In the genomic region with DNA sequence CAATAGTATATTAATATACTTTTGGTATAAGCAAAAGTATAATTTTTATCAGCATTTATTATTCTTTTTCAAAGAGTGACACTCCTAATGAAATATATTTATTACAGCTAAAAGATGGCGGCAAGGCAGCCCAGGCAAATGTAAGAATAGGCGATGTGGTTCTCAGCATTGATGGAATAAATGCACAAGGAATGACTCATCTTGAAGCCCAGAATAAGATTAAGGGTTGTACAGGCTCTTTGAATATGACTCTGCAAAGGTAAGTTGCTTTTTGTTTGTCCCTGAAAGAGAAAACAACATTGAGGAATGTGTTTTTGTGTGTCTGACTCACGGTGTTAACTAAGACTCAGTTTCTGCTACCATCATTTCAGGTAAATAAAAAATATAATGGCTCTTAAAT, we compare ENCODE assay signal across 15 cellular contexts.
DNase-seq lines count a peak whose midpoint lies in the region; ATAC-seq and TF ChIP-seq lines count a peak whose summit lies in the region.
"Had no signal": no experiment of that assay in that cellular context is flagged by ENCODE, and none has a peak within 500 bp of the region (broad histone marks: within the 10 kb centered on the region; RNA-seq: fewer than 3 reads in every experiment).

No MANE protein-coding gene starts in this region.

- H3K79me2 ChIP-seq in GM23248 (ENCODE audit: insufficient read depth) = peaks cover 93% of the 10 kb centered on the region
- H3K79me2 ChIP-seq in PC-3 (ENCODE audit: low read length) = peaks cover 15% of the 10 kb centered on the region; the same call in 1 of the 2 replicates

- peaks cover 9% of the 10 kb centered on the region for H3K36me3 ChIP-seq in GM23248 (ENCODE audit: low read depth)
- no peaks in the 10 kb centered on the region for H3K36me3 ChIP-seq in PC-3 (ENCODE audit: low read depth, low read length)
- peaks cover 2 to 15% of the 10 kb centered on the region in 2 donors for H3K36me3 ChIP-seq in psoas muscle (ENCODE audit: insufficient read depth in 1 of 2, low read depth in 1 of 2)
- H3K36me3 ChIP-seq in colonic mucosa = no peaks in the 10 kb centered on the region
- H3K36me3 ChIP-seq in MG63 = no peaks in the 10 kb centered on the region; the same call in 1 of the 2 replicates
- H3K36me3 ChIP-seq: adrenal gland, upper lobe of left lung had no signal

- H3K4me1 ChIP-seq in GM23248 (ENCODE audit: insufficient read depth) (peaks cover 32% of the 10 kb centered on the region), PC-3 (ENCODE audit: insufficient read depth, low read length) (peaks cover 6% of the 10 kb centered on the region), psoas muscle (peaks cover 87% of the 10 kb centered on the region), colonic mucosa (peaks cover 4% of the 10 kb centered on the region)

- no TSS peak for BruUV-seq in PC-3 (replicated peaks; lab: Mats Ljungman, UMichigan)

- H3K27me3 Mint-ChIP-seq in progenitor cell of endocrine pancreas = no peaks in the 10 kb centered on the region

- H3K4me3 ChIP-seq in GM23248 (no peak overlapping the region), PC-3 (ENCODE audit: low read length) (no peak overlapping the region), epithelial cell of esophagus (ENCODE audit: low read length) (no peak overlapping the region), psoas muscle (no peak overlapping the region), colonic mucosa (no peak overlapping the region), MG63 (no peak overlapping the region)
- H3K4me3 ChIP-seq: adrenal gland, dorsolateral prefrontal cortex, upper lobe of left lung had no signal

- H3K9me3 ChIP-seq in GM23248 (ENCODE audit: low read depth) = no peaks in the 10 kb centered on the region
- no peaks in the 10 kb centered on the region for H3K9me3 ChIP-seq in PC-3 (ENCODE audit: low read length)
- H3K9me3 ChIP-seq in psoas muscle = no peaks in the 10 kb centered on the region
- H3K9me3 ChIP-seq in colonic mucosa = no peaks in the 10 kb centered on the region
- no peaks in the 10 kb centered on the region for H3K9me3 ChIP-seq in MG63
- H3K9me3 ChIP-seq: adrenal gland, upper lobe of left lung had no signal

- no peak overlapping the region for H3K27ac Mint-ChIP-seq in progenitor cell of endocrine pancreas
- H3K27ac Mint-ChIP-seq: immature natural killer cell had no signal

- H3K36me3 Mint-ChIP-seq in progenitor cell of endocrine pancreas (ENCODE audit: insufficient read depth) = peaks cover 3% of the 10 kb centered on the region

- H2AFZ ChIP-seq in GM23248 = no peak overlapping the region
- no peak overlapping the region for H2AFZ ChIP-seq in PC-3 (ENCODE audit: low read length)

- peak; percentile 52 for DNase-seq in GM23248
- peak; percentile 31 for DNase-seq in PC-3
- DNase-seq in epithelial cell of esophagus (ENCODE audit: low read depth) = peak; percentile 80
- no peak for DNase-seq in psoas muscle
- no peak for DNase-seq in colonic mucosa
- no peak for DNase-seq in progenitor cell of endocrine pancreas (ENCODE audit: low spot score, unreplicated experiment)
- no peak for DNase-seq in MG63
- DNase-seq: activated CD4-positive, alpha-beta T cell treated with anti-CD3 and anti-CD28 coated beads, Interleukin-2, amount 50 U/mL, for 48 hours; adrenal gland; dorsolateral prefrontal cortex; immature natural killer cell; NCI-H1105 treated with DMSO at 0.1 percent for 48 hours; upper lobe of left lung had no signal

- no peaks in the 10 kb centered on the region for H3K9me2 ChIP-seq in GM23248 (ENCODE audit: insufficient read depth)
- no peaks in the 10 kb centered on the region for H3K9me2 ChIP-seq in PC-3 (replicated peaks; ENCODE audit: low read length)

- no peak for ATAC-seq in PC-3
- peak in 2 of 4 donors; percentile 29 to 37 for ATAC-seq in psoas muscle
- ATAC-seq in GM18861 (IDR thresholded peaks at IDR 0.05; ENCODE audit: unreplicated experiment) = no peak
- ATAC-seq: HepG2 had no signal

- H3F3A ChIP-seq in GM23248 (ENCODE audit: insufficient read depth) (peaks cover 48% of the 10 kb centered on the region), PC-3 (ENCODE audit: low read length, unreplicated experiment) (no peaks in the 10 kb centered on the region)

- H3K4me3 Mint-ChIP-seq in progenitor cell of endocrine pancreas (ENCODE audit: low read depth) = no peak overlapping the region
- H3K4me3 Mint-ChIP-seq: immature natural killer cell had no signal

- intact Hi-C loops in PC-3 (cut with micrococcal nuclease) = no loop called here
- intact Hi-C loops in psoas muscle (cut with DNase I) = no loop called here
- intact Hi-C loops in colonic mucosa (cut with DNase I) = loop anchor here (10.0 kb wide), 1 partner anchor 69 kb away; a partner anchor contains a TSS

- POLR2A ChIA-PET in PC-3 (lab: Charles Lee; ENCODE audit: unreplicated experiment) = no interaction called here

- 96 to 98% methylated on average over 3 of the region's 3 CpGs for WGBS in GM23248 (ENCODE audit: low coverage in 1 of 2, low lambda C conversion rate in 2 of 2, missing lambda C conversion rate in 2 of 2), 2 experiments
- 87 to 98% (median 89%) methylated on average over 3 of the region's 3 CpGs for WGBS in psoas muscle, 3 donors

- H4K20me1 ChIP-seq in GM23248 (ENCODE audit: insufficient read depth) (no peaks in the 10 kb centered on the region), PC-3 (ENCODE audit: low read length) (no peaks in the 10 kb centered on the region)

- H3K27me3 ChIP-seq in GM23248 (replicated peaks; ENCODE audit: insufficient read depth) (no peaks in the 10 kb centered on the region), PC-3 (ENCODE audit: low read length) (no peaks in the 10 kb centered on the region), psoas muscle (ENCODE audit: insufficient read depth in 3 of 3, low read length in 2 of 3) (no peaks in the 10 kb centered on the region), colonic mucosa (no peaks in the 10 kb centered on the region), MG63 (no peaks in the 10 kb centered on the region)
- H3K27me3 ChIP-seq: adrenal gland, dorsolateral prefrontal cortex, upper lobe of left lung had no signal

- CTCF ChIA-PET in PC-3 (lab: Charles Lee) = no interaction called here

- no peak for TF ChIP-seq CTCF in PC-3 (conservative IDR thresholded peaks at IDR 0.05; ENCODE audit: low read depth, low read length)
- TF ChIP-seq CTCF in epithelial cell of esophagus (IDR thresholded peaks at IDR 0.05; ENCODE audit: insufficient read depth, low read depth, low read length, missing control alignments) = no peak
- TF ChIP-seq CTCF in psoas muscle (IDR thresholded peaks at IDR 0.05) = no peak
- no peak for TF ChIP-seq CTCF in colonic mucosa (IDR thresholded peaks at IDR 0.05)
- no peak for TF ChIP-seq CTCF in progenitor cell of endocrine pancreas (IDR thresholded peaks at IDR 0.05; ENCODE audit: unreplicated experiment)

- peaks cover 16% of the 10 kb centered on the region for H3K4me1 Mint-ChIP-seq in progenitor cell of endocrine pancreas (ENCODE audit: low read depth)

- in situ Hi-C loops in GM23248 (cut with MboI) = no loop called here

- no peaks in the 10 kb centered on the region for H3K9me3 Mint-ChIP-seq in progenitor cell of endocrine pancreas (ENCODE audit: low read depth)
- H3K9me3 Mint-ChIP-seq: immature natural killer cell had no signal

- H3K9ac ChIP-seq in GM23248 (no peak overlapping the region), PC-3 (ENCODE audit: low read length) (no peak overlapping the region), colonic mucosa (ENCODE audit: low read depth in 2 of 2, low read length in 2 of 2) (no peak overlapping the region)

- H3K27ac ChIP-seq in GM23248 = peak overlapping the region; percentile 24; the same call in 1 of the 2 replicates
- no peak overlapping the region for H3K27ac ChIP-seq in PC-3 (ENCODE audit: low read length)
- H3K27ac ChIP-seq in psoas muscle = peak overlapping the region; percentile 64
- no peak overlapping the region for H3K27ac ChIP-seq in colonic mucosa

- H3K4me2 ChIP-seq in GM23248 (ENCODE audit: unreplicated experiment) (peak overlapping the region; percentile 16), PC-3 (ENCODE audit: low read length) (no peak overlapping the region)

Comparison
In these comparisons a context has a peak if more than half of its experiments do, and no peak if none do; other contexts are left out.
1. DNase-seq: peak in GM23248 (single experiment), PC-3 (single experiment) and epithelial cell of esophagus (single experiment); none in psoas muscle (0 of 2), colonic mucosa (single experiment), progenitor cell of endocrine pancreas (single experiment) and MG63 (single experiment).
2. H3K27ac ChIP-seq: peak in GM23248 (single experiment) and psoas muscle (single experiment); none in PC-3 (single experiment) and colonic mucosa (single experiment).